ENCODE assay signal across 1 cellular context in genomic region chr22:20459862-20460261, GRCh38.
TF ChIP-seq lines count a peak whose summit lies in the region.

No MANE protein-coding gene starts in this region.

TF ChIP-seq in K562, 482 proteins besides CTCF, POLR2A, EP300 and RAD21 (continues in another document):
- TF ChIP-seq ZNF143 (CRISPR knock-in tag; IDR thresholded peaks at IDR 0.05) (peak; percentile 48), THRB (CRISPR knock-in tag; conservative IDR thresholded peaks at IDR 0.05) (no peak), FOXP1 (CRISPR knock-in tag; IDR thresholded peaks at IDR 0.05) (0 out of 2 replicates have a peak, but pooled peaks have one; percentile 54), ATF4 (CRISPR knock-in tag; IDR thresholded peaks at IDR 0.05) (no peak), SRSF9 (IDR thresholded peaks at IDR 0.05; ENCODE audit: borderline replicate concordance, low read depth, low read length) (no peak), ZNF589 (CRISPR knock-in tag; IDR thresholded peaks at IDR 0.05; ENCODE audit: low read depth) (no peak), JUN (IDR thresholded peaks at IDR 0.05; ENCODE audit: borderline replicate concordance, low read depth, low read length) (no peak), JUN (CRISPR knock-in tag; IDR thresholded peaks at IDR 0.05; ENCODE audit: borderline replicate concordance) (0 out of 2 replicates have a peak, but pooled peaks have one; percentile 52), CTCFL (IDR thresholded peaks at IDR 0.05; ENCODE audit: borderline replicate concordance, insufficient read depth, low read depth, low read length, poor library complexity, severe bottlenecking) (no peak), SREBF1 (IDR thresholded peaks at IDR 0.05; ENCODE audit: borderline replicate concordance, low read depth, low read length) (no peak), TCF15 (CRISPR knock-in tag; IDR thresholded peaks at IDR 0.05) (no peak), HNRNPL (IDR thresholded peaks at IDR 0.05; ENCODE audit: low read depth, low read length) (no peak), KDM2B (CRISPR knock-in tag; IDR thresholded peaks at IDR 0.05) (no peak), HCFC1 (IDR thresholded peaks at IDR 0.05; ENCODE audit: low read depth, low read length) (no peak), ATF3 (IDR thresholded peaks at IDR 0.05) (no peak), ATF3 (CRISPR knock-in tag; conservative IDR thresholded peaks at IDR 0.05) (no peak), ZNF444 (CRISPR knock-in tag; IDR thresholded peaks at IDR 0.05) (no peak), U2AF2 (optimal IDR thresholded peaks at IDR 0.05; ENCODE audit: low read depth, low read length) (no peak), YBX1 (IDR thresholded peaks at IDR 0.05) (no peak), E2F8 (IDR thresholded peaks at IDR 0.05; ENCODE audit: low read depth, partially characterized antibody) (no peak), MAX (CRISPR knock-in tag; IDR thresholded peaks at IDR 0.05) (peak; percentile 40), TEAD4 (IDR thresholded peaks at IDR 0.05; ENCODE audit: low read length) (no peak), TEAD4 (CRISPR knock-in tag; IDR thresholded peaks at IDR 0.05; ENCODE audit: borderline replicate concordance) (peak; percentile 78; the same call in 1 of the 2 replicates), TAF1 (IDR thresholded peaks at IDR 0.05; ENCODE audit: control insufficient read depth, extremely low read depth, insufficient read depth, low read length, severe bottlenecking) (no peak), BRD9 (IDR thresholded peaks at IDR 0.05; ENCODE audit: low read depth, partially characterized antibody) (no peak), PPARD (CRISPR knock-in tag; IDR thresholded peaks at IDR 0.05) (no peak), ESRRA (IDR thresholded peaks at IDR 0.05; ENCODE audit: borderline replicate concordance, low read depth) (no peak), NR4A1 (CRISPR knock-in tag; IDR thresholded peaks at IDR 0.05) (no peak), NR4A1 (tag; IDR thresholded peaks at IDR 0.05) (no peak), ZSCAN32 (CRISPR knock-in tag; IDR thresholded peaks at IDR 0.05) (no peak), SNIP1 (IDR thresholded peaks at IDR 0.05; ENCODE audit: low read depth) (no peak), PML (IDR thresholded peaks at IDR 0.05; ENCODE audit: low read length) (no peak), ZMIZ1 (IDR thresholded peaks at IDR 0.05; ENCODE audit: low read depth in 2 of 2, low read length in 2 of 2) (no peak), USF1 (CRISPR knock-in tag; IDR thresholded peaks at IDR 0.05) (peak; percentile 60), ILK (tag; IDR thresholded peaks at IDR 0.05; ENCODE audit: borderline replicate concordance, low read depth) (no peak), SETDB1 (IDR thresholded peaks at IDR 0.05; ENCODE audit: low read length) (peak; percentile 51), POLR2H (tag; IDR thresholded peaks at IDR 0.05; ENCODE audit: low read depth) (no peak), ARID1B (IDR thresholded peaks at IDR 0.05) (no peak), TOE1 (IDR thresholded peaks at IDR 0.05; ENCODE audit: borderline replicate concordance) (no peak), TOE1 (CRISPR knock-in tag; IDR thresholded peaks at IDR 0.05; ENCODE audit: borderline replicate concordance, low read depth) (no peak), ZNF3 (CRISPR knock-in tag; IDR thresholded peaks at IDR 0.05) (no peak), MBD2 (IDR thresholded peaks at IDR 0.05; ENCODE audit: borderline replicate concordance, low read depth) (no peak), ARID4B (CRISPR knock-in tag; IDR thresholded peaks at IDR 0.05) (peak; percentile 61; the same call in 1 of the 2 replicates)
